In genomic region chr12:52032797-52033505, GRCh38 we compare ENCODE assay signal across 8 cellular contexts. TPM values are rescaled to one million over a fixed set of nuclear protein-coding genes. Genes with fewer than 3 reads are reported as not detected.
DNase-seq lines count a peak whose midpoint lies in the region; ATAC-seq, FAIRE-seq and TF ChIP-seq lines count a peak whose summit lies in the region.

No MANE protein-coding gene starts in this region.

- H3K4me1 ChIP-seq in spleen, result peaks cover 18 to 58% (median 50%) of the 10 kb centered on the region in 6 donors

- peak overlapping the region; percentile 82 for H3K27ac ChIP-seq in AG04450 (ENCODE audit: low read depth, low read length)
- H3K27ac ChIP-seq in spleen, result peak overlapping the region; percentile 75 to 89 (median 86)

- no peaks in the 10 kb centered on the region for H3K27me3 ChIP-seq in AG04450 (ENCODE audit: control insufficient read depth, insufficient read depth, low read length)
- peaks cover 2% of the 10 kb centered on the region for H3K27me3 ChIP-seq in bronchial epithelial cell (ENCODE audit: control insufficient read depth, insufficient read depth, low read length)
- H3K27me3 ChIP-seq in spleen (replicated peaks in 1 of 7), result peaks cover 0 to 18% (median 0%) of the 10 kb centered on the region in 7 donors

- ATAC-seq in GM18907 (IDR thresholded peaks at IDR 0.05; ENCODE audit: unreplicated experiment), result peak; percentile 90
- peak; percentile 84 for ATAC-seq in HG03139 (IDR thresholded peaks at IDR 0.05; ENCODE audit: unreplicated experiment)

- peak in 1 of 3 donors; percentile 48 for TF ChIP-seq POLR2A in spleen (IDR thresholded peaks at IDR 0.05)

- intact Hi-C loops in spleen (cut with DNase I; ENCODE audit: low total_unique reads), result no loop called here

- no peak for FAIRE-seq in bronchial epithelial cell (lab: Jason Lieb, UNC)

- TF ChIP-seq CTCF in AG04450 (IDR thresholded peaks at IDR 0.05; ENCODE audit: low read depth, low read length) (no peak), WI38 (IDR thresholded peaks at IDR 0.05; ENCODE audit: low read depth, low read length) (no peak), bronchial epithelial cell (IDR thresholded peaks at IDR 0.05; ENCODE audit: insufficient read depth, low read length, severe bottlenecking) (no peak), spleen (IDR thresholded peaks at IDR 0.05 in 8 of 11, conservative IDR thresholded peaks at IDR 0.05 in 3 of 11) (peak in 1 of 11 experiments; percentile 22)

- CTCF ChIA-PET in AG04450 (lab: Charles Lee), result interaction anchor here (1.0 to 15.2 kb wide), 9 partner anchors 10 to 852 kb away, joined by 3 to 624 read pairs (median 5); partner anchors contain the start of genes ATG101 and SMIM41

- H3K36me3 ChIP-seq in bronchial epithelial cell (ENCODE audit: control insufficient read depth, insufficient read depth, low read length), result no peaks in the 10 kb centered on the region
- no peaks in the 10 kb centered on the region for H3K36me3 ChIP-seq in spleen

- peak; percentile 88 for DNase-seq in AG04450 (ENCODE audit: low read depth, low spot score)
- peak; percentile 93 for DNase-seq in NCI-H2227 (lab: John Stamatoyannopoulos, UW; ENCODE audit: unreplicated experiment)
- peak; percentile 91 for DNase-seq in bronchial epithelial cell (ENCODE audit: low read depth)
- peak; percentile 94 for DNase-seq in inferior parietal cortex (ENCODE audit: extremely low spot score)
- DNase-seq in spleen, result peak; percentile 98

- POLR2A ChIA-PET in AG04450 (lab: Yijun Ruan, JAX), result interaction anchor here (0.6 to 2.6 kb wide), 10 partner anchors 16 to 121 kb away, joined by 3 to 30 read pairs (median 4); partner anchors contain the start of genes ATG101 and NR4A1

- H3K9me3 ChIP-seq in AG04450 (ENCODE audit: control insufficient read depth, insufficient read depth, low read length) (no peaks in the 10 kb centered on the region; the same call in 1 of the 2 replicates), spleen (no peaks in the 10 kb centered on the region)

- peak overlapping the region; percentile 53 for H3K4me3 ChIP-seq in AG04450 (ENCODE audit: low read depth, low read length)
- peak overlapping the region; percentile 50 for H3K4me3 ChIP-seq in WI38 (ENCODE audit: low read depth, low read length)
- peak overlapping the region; percentile 41 for H3K4me3 ChIP-seq in bronchial epithelial cell (ENCODE audit: low read depth, low read length)
- peak overlapping the region in 6 of 8 donors; percentile 28 to 60 (median 30) for H3K4me3 ChIP-seq in spleen

- WGBS in spleen, 5 donors, result 0 to 2% (median 1%) methylated on average over 20 to 49 of the region's 49 CpGs

RNA-seq across cellular contexts. Expression of gene NR4A1, which starts 18.3 kb away (rescaled TPM):
- polyA plus RNA-seq in AG04450 (2011; rRNA removed) (4.4 and 6.9 TPM in 2 replicates), spleen (10 to 100 TPM; 11.8 to 43.5 (median 13.7) TPM)
- polyA minus RNA-seq in AG04450 (2011; rRNA and poly(A)+ RNA removed), result 16.4 and 18.6 TPM in 2 replicates
- total RNA-seq in bronchial epithelial cell (0.38 and 0.79 TPM in 2 replicates), spleen (100 to 1,000 TPM in 1 of 7 donors, 10 to 100 TPM in 6; 12.0 to 113 (median 58.4) TPM)

RNA-seq across cellular contexts. Expression of gene TAMALIN, which starts 26.2 kb away (rescaled TPM):
- polyA plus RNA-seq in AG04450 (2011; rRNA removed), result 7.2 and 7.4 TPM in 2 replicates
- polyA minus RNA-seq in AG04450 (2011; rRNA and poly(A)+ RNA removed), result 8.3 and 10.2 TPM in 2 replicates
- total RNA-seq in bronchial epithelial cell, result under 0.01 TPM in 1 of 2 replicates, not detected in the other
- 100 to 1,000 TPM in 1 of 7 donors, 10 to 100 TPM in 6; 31.7 to 141 (median 69.5) TPM for total RNA-seq in spleen
- 10 to 100 TPM; 25.5 to 38.2 (median 35.2) TPM for polyA plus RNA-seq in spleen

RNA-seq across cellular contexts. Expression of gene ATG101, which starts 36.8 kb away (rescaled TPM):
- polyA plus RNA-seq in AG04450 (2011; rRNA removed), result 97.3 and 112 TPM in 2 replicates
- polyA minus RNA-seq in AG04450 (2011; rRNA and poly(A)+ RNA removed), result 66.0 and 79.1 TPM in 2 replicates
- 153 and 181 TPM in 2 replicates for total RNA-seq in bronchial epithelial cell
- 10 to 100 TPM; 23.5 to 40.1 (median 32.3) TPM for total RNA-seq in spleen
- 10 to 100 TPM; 32.0 to 81.1 (median 35.3) TPM for polyA plus RNA-seq in spleen

RNA-seq across cellular contexts. Expression of gene SMIM41, which starts 46.6 kb away (rescaled TPM):
- not detected in 2 replicates for polyA plus RNA-seq in AG04450 (2011; rRNA removed)
- not detected in 2 replicates for polyA minus RNA-seq in AG04450 (2011; rRNA and poly(A)+ RNA removed)
- 0.13 and 0.26 TPM in 2 replicates for total RNA-seq in bronchial epithelial cell
- 1 to 10 TPM in 6 of 7 donors, under 1 TPM in 1; 0.64 to 8.1 (median 4.9) TPM for total RNA-seq in spleen
- polyA plus RNA-seq in spleen, result 1 to 10 TPM in 2 of 3 donors, under 1 TPM in 1; 0.85 to 1.7 (median 1.1) TPM

Comparison
In these comparisons a context has a peak if more than half of its experiments do, and no peak if none do; other contexts are left out.
1. Peak in every context shown above with its lines: DNase-seq, ATAC-seq, H3K4me3 ChIP-seq and H3K27ac ChIP-seq.
2. RNA of gene TAMALIN, which starts 26.2 kb away (total RNA-seq): 31.7 to 141 TPM in spleen; under 0.01 TPM in bronchial epithelial cell; every median in the first group is over 10 times any median in the second.